ENCODE assay signal across 34 cellular contexts in genomic region chr2:192983173-192983572, GRCh38.
"Had no signal": no experiment of that assay in that cellular context is flagged by ENCODE, and none has a peak within 500 bp of the region (broad histone marks: within the 10 kb centered on the region; RNA-seq: fewer than 3 reads in every experiment).

No MANE protein-coding gene starts in this region.

- H3K4me1 Mint-ChIP-seq: activated B cell treated with CpG ODN at 0.5 μM for 24 hours; activated CD4-positive, alpha-beta memory T cell treated with anti-CD3 and anti-CD28 coated beads, Interleukin-2, amount 10 ng/mL, durations not matched to agents 7 days and 5 days; activated CD4-positive, alpha-beta T cell treated with anti-CD3 and anti-CD28 coated beads for 36 hours; activated CD4-positive, alpha-beta T cell treated with anti-CD3 and anti-CD28 coated beads, Interleukin-2, amount 10 ng/mL, durations not matched to agents 7 days and 5 days; activated naive CD8-positive, alpha-beta T cell treated with anti-CD3 and anti-CD28 coated beads for 36 hours; activated T-helper 17 cell treated with anti-CD3 and anti-CD28 coated beads, Interleukin-2, amount 50 U/mL, for 72 hours had no signal

- DNase-seq: activated B cell treated with CpG ODN at 0.5 μM for 24 hours; activated CD4-positive, alpha-beta memory T cell treated with anti-CD3 and anti-CD28 coated beads, Interleukin-2, amount 10 ng/mL, durations not matched to agents 7 days and 5 days; activated CD4-positive, alpha-beta T cell treated with anti-CD3 and anti-CD28 coated beads for 1 hour; activated CD4-positive, alpha-beta T cell treated with anti-CD3 and anti-CD28 coated beads for 36 hours; activated CD4-positive, alpha-beta T cell treated with anti-CD3 and anti-CD28 coated beads for 48 hours; activated CD4-positive, alpha-beta T cell treated with anti-CD3 and anti-CD28 coated beads, Interleukin-2, amount 10 ng/mL, durations not matched to agents 7 days and 5 days; activated CD4-positive, alpha-beta T cell treated with anti-CD3 and anti-CD28 coated beads, Interleukin-2, amount 50 U/mL, for 48 hours; activated CD8-positive, alpha-beta memory T cell treated with anti-CD3 and anti-CD28 coated beads for 24 hours; activated CD8-positive, alpha-beta memory T cell treated with anti-CD3 and anti-CD28 coated beads, Interleukin-2, amount 50 U/mL, for 4 hours; activated CD8-positive, alpha-beta T cell treated with anti-CD3 and anti-CD28 coated beads, Interleukin-2, amount 10 ng/mL, durations not matched to agents 7 days and 5 days; activated effector memory CD4-positive, alpha-beta T cell treated with anti-CD3 and anti-CD28 coated beads, Interleukin-2, amount 50 U/mL, for 16 hours; activated gamma-delta T cell treated with Interleukin-2 at 50 U/mL for 16 hours; activated naive CD4-positive, alpha-beta T cell; activated naive CD4-positive, alpha-beta T cell treated with anti-CD3 and anti-CD28 coated beads for 36 hours; activated naive CD4-positive, alpha-beta T cell treated with anti-CD3 and anti-CD28 coated beads, Interleukin-2, amount 50 U/mL, for 16 hours; activated naive CD8-positive, alpha-beta T cell treated with anti-CD3 and anti-CD28 coated beads for 36 hours; activated T-cell treated with anti-CD3 and anti-CD28 coated beads for 4 hours; activated T-cell treated with anti-CD3 and anti-CD28 coated beads, Interleukin-2, amount 50 U/mL, for 1 hour; activated T-cell treated with anti-CD3 and anti-CD28 coated beads, Interleukin-2, amount 50 U/mL, for 4 hours; activated T-cell treated with anti-CD3 and anti-CD28 coated beads, Interleukin-2, amount 50 U/mL, for 72 hours; adrenal gland; amniotic stem cell; aorta; body of pancreas; brain microvascular endothelial cell; central memory CD4-positive, alpha-beta T cell; T-helper 2 cell; T-helper 9 cell had no signal

- H3K27ac Mint-ChIP-seq: activated B cell treated with CpG ODN at 0.5 μM for 24 hours; activated CD4-positive, alpha-beta memory T cell treated with anti-CD3 and anti-CD28 coated beads, Interleukin-2, amount 10 ng/mL, durations not matched to agents 7 days and 5 days; activated CD4-positive, alpha-beta T cell treated with anti-CD3 and anti-CD28 coated beads for 36 hours; activated CD4-positive, alpha-beta T cell treated with anti-CD3 and anti-CD28 coated beads, Interleukin-2, amount 10 ng/mL, durations not matched to agents 7 days and 5 days; activated CD8-positive, alpha-beta T cell treated with anti-CD3 and anti-CD28 coated beads, Interleukin-2, amount 10 ng/mL, durations not matched to agents 7 days and 5 days; activated naive CD4-positive, alpha-beta T cell treated with anti-CD3 and anti-CD28 coated beads for 36 hours; activated naive CD4-positive, alpha-beta T cell treated with anti-CD3 and anti-CD28 coated beads, Interleukin-2, amount 50 U/mL, for 72 hours; activated naive CD8-positive, alpha-beta T cell treated with anti-CD3 and anti-CD28 coated beads for 36 hours; activated T-cell treated with anti-CD3 and anti-CD28 coated beads, Interleukin-2, amount 50 U/mL, for 72 hours; activated T-helper 1 cell treated with anti-CD3 and anti-CD28 coated beads, Interleukin-12 subunit alpha, Interleukin-12 subunit beta, Interleukin-2, Interleukin-4 antibody, amounts not matched to agents 30 ng/mL and 10 ng/mL and 1 ng/mL, durations not matched to agents 14 hours and 24 hours and 36 hours; activated T-helper 17 cell treated with anti-CD3 and anti-CD28 coated beads, Interleukin-2, amount 50 U/mL, for 72 hours; T-helper 2 cell treated with Interferon-gamma antibody and Interleukin-4, amounts not matched to agents 5 μg/mL and 100 μg/mL, for 36 hours had no signal

- H3K27me3 Mint-ChIP-seq: activated B cell treated with CpG ODN at 0.5 μM for 24 hours; activated CD4-positive, alpha-beta memory T cell treated with anti-CD3 and anti-CD28 coated beads, Interleukin-2, amount 10 ng/mL, durations not matched to agents 7 days and 5 days; activated CD4-positive, alpha-beta T cell treated with anti-CD3 and anti-CD28 coated beads for 36 hours; activated CD4-positive, alpha-beta T cell treated with anti-CD3 and anti-CD28 coated beads, Interleukin-2, amount 10 ng/mL, durations not matched to agents 7 days and 5 days; activated naive CD8-positive, alpha-beta T cell treated with anti-CD3 and anti-CD28 coated beads for 36 hours; activated T-helper 17 cell treated with anti-CD3 and anti-CD28 coated beads, Interleukin-2, amount 50 U/mL, for 72 hours had no signal

- H3K9me3 Mint-ChIP-seq: activated CD4-positive, alpha-beta memory T cell treated with anti-CD3 and anti-CD28 coated beads, Interleukin-2, amount 10 ng/mL, durations not matched to agents 7 days and 5 days; activated CD4-positive, alpha-beta T cell treated with anti-CD3 and anti-CD28 coated beads, Interleukin-2, amount 10 ng/mL, durations not matched to agents 7 days and 5 days; activated naive CD4-positive, alpha-beta T cell treated with anti-CD3 and anti-CD28 coated beads, Interleukin-2, amount 50 U/mL, for 72 hours; activated naive CD8-positive, alpha-beta T cell treated with anti-CD3 and anti-CD28 coated beads for 36 hours; activated T-cell treated with anti-CD3 and anti-CD28 coated beads, Interleukin-2, amount 50 U/mL, for 4 hours; activated T-cell treated with anti-CD3 and anti-CD28 coated beads, Interleukin-2, amount 50 U/mL, for 72 hours; activated T-helper 1 cell treated with anti-CD3 and anti-CD28 coated beads, Interleukin-12 subunit alpha, Interleukin-12 subunit beta, Interleukin-2, Interleukin-4 antibody, amounts not matched to agents 30 ng/mL and 10 ng/mL and 1 ng/mL, durations not matched to agents 14 hours and 24 hours and 36 hours; activated T-helper 17 cell treated with anti-CD3 and anti-CD28 coated beads, Interleukin-2, amount 50 U/mL, for 72 hours; T-helper 2 cell treated with Interferon-gamma antibody and Interleukin-4, amounts not matched to agents 5 μg/mL and 100 μg/mL, for 36 hours had no signal

- ATAC-seq: activated CD4-positive, alpha-beta T cell treated with anti-CD3 and anti-CD28 coated beads for 36 hours; activated CD8-positive, alpha-beta T cell treated with anti-CD3 and anti-CD28 coated beads, Interleukin-2, amount 10 ng/mL, durations not matched to agents 7 days and 5 days; activated naive CD4-positive, alpha-beta T cell treated with anti-CD3 and anti-CD28 coated beads, Interleukin-2, amount 50 U/mL, for 72 hours; activated T-cell treated with anti-CD3 and anti-CD28 coated beads, Interleukin-2, amount 50 U/mL, for 4 hours; activated T-cell treated with anti-CD3 and anti-CD28 coated beads, Interleukin-2, amount 50 U/mL, for 72 hours; activated T-helper 17 cell treated with anti-CD3 and anti-CD28 coated beads, Interleukin-2, amount 50 U/mL, for 72 hours; body of pancreas had no signal

- H3K27ac ChIP-seq: adrenal gland, body of pancreas, brain microvascular endothelial cell, breast epithelium, VCaP had no signal

- H3K36me3 ChIP-seq: adrenal gland, brain microvascular endothelial cell, breast epithelium had no signal

- H3K4me1 ChIP-seq: adrenal gland, body of pancreas, breast epithelium had no signal

- H3K27me3 ChIP-seq: adrenal gland, body of pancreas, brain microvascular endothelial cell, breast epithelium had no signal

- H3K4me3 Mint-ChIP-seq: activated B cell treated with CpG ODN at 0.5 μM for 24 hours; activated CD4-positive, alpha-beta memory T cell treated with anti-CD3 and anti-CD28 coated beads, Interleukin-2, amount 10 ng/mL, durations not matched to agents 7 days and 5 days; activated CD4-positive, alpha-beta T cell treated with anti-CD3 and anti-CD28 coated beads for 36 hours; activated CD4-positive, alpha-beta T cell treated with anti-CD3 and anti-CD28 coated beads, Interleukin-2, amount 10 ng/mL, durations not matched to agents 7 days and 5 days; activated CD8-positive, alpha-beta T cell treated with anti-CD3 and anti-CD28 coated beads, Interleukin-2, amount 10 ng/mL, durations not matched to agents 7 days and 5 days; activated naive CD4-positive, alpha-beta T cell treated with anti-CD3 and anti-CD28 coated beads for 36 hours; activated naive CD8-positive, alpha-beta T cell treated with anti-CD3 and anti-CD28 coated beads for 36 hours; activated T-cell treated with anti-CD3 and anti-CD28 coated beads, Interleukin-2, amount 50 U/mL, for 4 hours; activated T-cell treated with anti-CD3 and anti-CD28 coated beads, Interleukin-2, amount 50 U/mL, for 72 hours; activated T-helper 1 cell treated with anti-CD3 and anti-CD28 coated beads, Interleukin-12 subunit alpha, Interleukin-12 subunit beta, Interleukin-2, Interleukin-4 antibody, amounts not matched to agents 30 ng/mL and 10 ng/mL and 1 ng/mL, durations not matched to agents 14 hours and 24 hours and 36 hours; activated T-helper 17 cell treated with anti-CD3 and anti-CD28 coated beads, Interleukin-2, amount 50 U/mL, for 72 hours; T-helper 2 cell treated with Interferon-gamma antibody and Interleukin-4, amounts not matched to agents 5 μg/mL and 100 μg/mL, for 36 hours had no signal

- H3K36me3 Mint-ChIP-seq: activated naive CD4-positive, alpha-beta T cell treated with anti-CD3 and anti-CD28 coated beads, Interleukin-2, amount 50 U/mL, for 72 hours; activated naive CD8-positive, alpha-beta T cell treated with anti-CD3 and anti-CD28 coated beads for 36 hours had no signal

- H3K9me3 ChIP-seq: body of pancreas, breast epithelium had no signal

- H3K4me3 ChIP-seq: adrenal gland, body of pancreas, breast epithelium had no signal
